20 cellular contexts compared by ENCODE assay signal in the genomic region with DNA sequence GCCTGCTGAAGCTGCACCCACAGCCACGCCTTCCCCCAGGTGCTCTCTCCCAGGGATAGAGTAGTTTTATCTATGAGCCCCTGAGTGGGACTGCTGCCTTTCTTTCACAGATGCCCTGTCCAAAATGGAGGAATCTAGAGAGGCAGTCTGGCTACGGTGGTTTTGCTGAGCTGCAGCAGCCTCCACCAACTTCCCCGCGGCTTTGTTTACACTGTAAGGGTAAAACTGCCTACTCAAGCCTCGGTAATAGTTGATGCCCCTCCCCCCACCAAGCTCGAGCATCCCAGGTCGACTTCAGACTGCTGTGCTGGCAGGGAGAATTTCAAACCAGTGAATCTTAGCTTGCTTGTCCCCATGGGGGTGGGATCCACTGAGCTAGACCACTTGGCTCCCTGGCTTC.
"Had no signal": no experiment of that assay in that cellular context is flagged by ENCODE, and none has a peak within 500 bp of the region (broad histone marks: within the 10 kb centered on the region; RNA-seq: fewer than 3 reads in every experiment).

No MANE protein-coding gene starts in this region.

- H3K36me3 ChIP-seq: cardiac muscle cell, gastroesophageal sphincter, neutrophil, tibial artery, uterus, WERI-Rb-1 had no signal

- DNase-seq: activated CD4-positive, alpha-beta T cell treated with anti-CD3 and anti-CD28 coated beads for 48 hours; activated CD8-positive, alpha-beta T cell treated with anti-CD3 and anti-CD28 coated beads for 36 hours; activated effector memory CD4-positive, alpha-beta T cell treated with anti-CD3 and anti-CD28 coated beads, Interleukin-2, amount 50 U/mL, for 16 hours; activated T-cell treated with anti-CD3 and anti-CD28 coated beads, Interleukin-2, amount 50 U/mL, for 48 hours; dorsolateral prefrontal cortex; erythroblast; kidney; left ventricle myocardium superior; naive thymus-derived CD8-positive, alpha-beta T cell; retina; stimulated activated CD4-positive, alpha-beta T cell treated with anti-CD3 and anti-CD28 coated beads, Interleukin-15, amount 100 ng/mL, for 24 hours; stimulated activated CD4-positive, alpha-beta T cell treated with anti-CD3 and anti-CD28 coated beads, Interleukin-4, amount 100 ng/mL, for 1 hour; stimulated activated naive B cell treated with anti-CD40 and anti-IgM and Interleukin-4, amounts not matched to agents 10 μg/mL and 1 μg/mL and 100 μg/mL, for 72 hours; tibial artery; uterus; WERI-Rb-1 had no signal

- H3K27ac ChIP-seq: cardiac muscle cell, dorsolateral prefrontal cortex, gastroesophageal sphincter, neutrophil, tibial artery, uterus, WERI-Rb-1 had no signal

- ATAC-seq: activated CD8-positive, alpha-beta T cell treated with anti-CD3 and anti-CD28 coated beads for 36 hours; activated naive CD4-positive, alpha-beta T cell treated with anti-CD3 and anti-CD28 coated beads, Interleukin-2, amount 50 U/mL, for 72 hours; gastroesophageal sphincter; left ventricle myocardium superior; naive thymus-derived CD8-positive, alpha-beta T cell; stimulated activated naive B cell treated with anti-CD40 and anti-IgM and Interleukin-4, amounts not matched to agents 10 μg/mL and 1 μg/mL and 100 μg/mL, for 72 hours had no signal

- H3K27me3 ChIP-seq: cardiac muscle cell, dorsolateral prefrontal cortex, gastroesophageal sphincter, neutrophil, tibial artery, uterus had no signal

- H3K4me3 ChIP-seq: cardiac muscle cell, dorsolateral prefrontal cortex, gastroesophageal sphincter, tibial artery, uterus had no signal

- H3K4me1 ChIP-seq: uterus had no signal

- FAIRE-seq: kidney had no signal

- H3K9me3 ChIP-seq: gastroesophageal sphincter, neutrophil, tibial artery, uterus had no signal
